In the genomic region with DNA sequence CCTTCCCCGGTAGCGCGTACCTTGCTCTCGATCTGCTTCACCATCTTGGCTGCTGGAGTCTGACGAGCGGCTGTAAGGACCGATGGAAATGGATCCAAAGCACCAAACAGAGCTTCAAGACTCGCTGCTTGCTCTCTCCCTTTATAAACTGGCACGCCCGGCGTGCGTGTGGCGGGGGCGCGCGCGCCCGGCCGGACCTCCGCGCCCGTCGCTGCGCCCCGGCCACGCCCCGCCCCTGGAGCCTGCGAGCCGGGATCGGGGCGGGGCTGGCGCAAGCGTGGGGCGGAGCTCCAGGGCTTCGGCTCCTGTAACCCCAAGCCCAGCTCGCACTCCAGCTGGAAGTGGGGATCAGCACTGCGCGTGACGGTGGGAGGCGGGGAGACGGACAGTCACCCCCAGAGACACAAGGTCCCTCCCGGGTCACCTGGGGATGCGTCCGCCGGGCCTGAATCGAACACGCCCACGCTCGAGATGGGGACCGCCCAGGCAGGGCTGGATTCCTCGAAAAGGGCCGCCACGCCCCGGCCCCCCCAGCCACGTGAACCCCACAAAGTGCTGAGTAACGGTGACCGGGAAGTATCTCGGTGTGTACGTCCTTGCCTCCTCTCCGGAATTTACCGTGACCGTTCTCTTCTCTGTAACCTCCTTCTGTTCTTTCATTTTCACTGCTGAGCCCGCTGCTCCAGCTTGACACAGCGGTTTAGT, we compare ENCODE assay signal across 1 cellular context.
TF ChIP-seq lines count a peak whose summit lies in the region.

Gene TXN, minus strand, starts transcription at position 116 of the 705 bp plus-strand sequence. Its CDS starts 72 bp downstream, at position 44.

TF ChIP-seq in HEK293, 187 proteins besides CTCF, POLR2A, EP300 and RAD21 (continued from another document):
- TF ChIP-seq, protein P1, sequence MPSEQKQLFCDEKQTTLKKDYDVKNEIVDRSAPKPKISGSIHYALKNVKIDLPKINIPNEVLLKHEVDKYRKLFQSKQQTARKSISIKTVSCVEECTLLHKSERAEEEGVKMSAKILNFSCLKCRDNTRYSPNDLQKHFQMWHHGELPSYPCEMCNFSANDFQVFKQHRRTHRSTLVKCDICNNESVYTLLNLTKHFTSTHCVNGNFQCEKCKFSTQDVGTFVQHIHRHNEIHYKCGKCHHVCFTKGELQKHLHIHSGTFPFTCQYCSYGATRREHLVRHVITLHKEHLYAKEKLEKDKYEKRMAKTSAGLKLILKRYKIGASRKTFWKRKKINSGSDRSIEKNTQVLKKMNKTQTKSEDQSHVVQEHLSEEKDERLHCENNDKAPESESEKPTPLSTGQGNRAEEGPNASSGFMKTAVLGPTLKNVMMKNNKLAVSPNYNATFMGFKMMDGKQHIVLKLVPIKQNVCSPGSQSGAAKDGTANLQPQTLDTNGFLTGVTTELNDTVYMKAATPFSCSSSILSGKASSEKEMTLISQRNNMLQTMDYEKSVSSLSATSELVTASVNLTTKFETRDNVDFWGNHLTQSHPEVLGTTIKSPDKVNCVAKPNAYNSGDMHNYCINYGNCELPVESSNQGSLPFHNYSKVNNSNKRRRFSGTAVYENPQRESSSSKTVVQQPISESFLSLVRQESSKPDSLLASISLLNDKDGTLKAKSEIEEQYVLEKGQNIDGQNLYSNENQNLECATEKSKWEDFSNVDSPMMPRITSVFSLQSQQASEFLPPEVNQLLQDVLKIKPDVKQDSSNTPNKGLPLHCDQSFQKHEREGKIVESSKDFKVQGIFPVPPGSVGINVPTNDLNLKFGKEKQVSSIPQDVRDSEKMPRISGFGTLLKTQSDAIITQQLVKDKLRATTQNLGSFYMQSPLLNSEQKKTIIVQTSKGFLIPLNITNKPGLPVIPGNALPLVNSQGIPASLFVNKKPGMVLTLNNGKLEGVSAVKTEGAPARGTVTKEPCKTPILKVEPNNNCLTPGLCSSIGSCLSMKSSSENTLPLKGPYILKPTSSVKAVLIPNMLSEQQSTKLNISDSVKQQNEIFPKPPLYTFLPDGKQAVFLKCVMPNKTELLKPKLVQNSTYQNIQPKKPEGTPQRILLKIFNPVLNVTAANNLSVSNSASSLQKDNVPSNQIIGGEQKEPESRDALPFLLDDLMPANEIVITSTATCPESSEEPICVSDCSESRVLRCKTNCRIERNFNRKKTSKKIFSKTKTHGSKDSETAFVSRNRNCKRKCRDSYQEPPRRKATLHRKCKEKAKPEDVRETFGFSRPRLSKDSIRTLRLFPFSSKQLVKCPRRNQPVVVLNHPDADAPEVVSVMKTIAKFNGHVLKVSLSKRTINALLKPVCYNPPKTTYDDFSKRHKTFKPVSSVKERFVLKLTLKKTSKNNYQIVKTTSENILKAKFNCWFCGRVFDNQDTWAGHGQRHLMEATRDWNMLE (tag by site-specific recombination; conservative IDR thresholded peaks at IDR 0.05; ENCODE audit: low read depth) = no peak
- peak; percentile 65; the same call in 1 of the 2 replicates for TF ChIP-seq PBX3 (CRISPR knock-in tag; IDR thresholded peaks at IDR 0.05)
- TF ChIP-seq IKZF3 (tag by site-specific recombination; IDR thresholded peaks at IDR 0.05) = no peak
- peak; percentile 59 for TF ChIP-seq EGR2 (tag by site-specific recombination; IDR thresholded peaks at IDR 0.05; ENCODE audit: low read depth)
- no peak for TF ChIP-seq ZBTB21 (tag by site-specific recombination; IDR thresholded peaks at IDR 0.05)
- TF ChIP-seq, protein P2, sequence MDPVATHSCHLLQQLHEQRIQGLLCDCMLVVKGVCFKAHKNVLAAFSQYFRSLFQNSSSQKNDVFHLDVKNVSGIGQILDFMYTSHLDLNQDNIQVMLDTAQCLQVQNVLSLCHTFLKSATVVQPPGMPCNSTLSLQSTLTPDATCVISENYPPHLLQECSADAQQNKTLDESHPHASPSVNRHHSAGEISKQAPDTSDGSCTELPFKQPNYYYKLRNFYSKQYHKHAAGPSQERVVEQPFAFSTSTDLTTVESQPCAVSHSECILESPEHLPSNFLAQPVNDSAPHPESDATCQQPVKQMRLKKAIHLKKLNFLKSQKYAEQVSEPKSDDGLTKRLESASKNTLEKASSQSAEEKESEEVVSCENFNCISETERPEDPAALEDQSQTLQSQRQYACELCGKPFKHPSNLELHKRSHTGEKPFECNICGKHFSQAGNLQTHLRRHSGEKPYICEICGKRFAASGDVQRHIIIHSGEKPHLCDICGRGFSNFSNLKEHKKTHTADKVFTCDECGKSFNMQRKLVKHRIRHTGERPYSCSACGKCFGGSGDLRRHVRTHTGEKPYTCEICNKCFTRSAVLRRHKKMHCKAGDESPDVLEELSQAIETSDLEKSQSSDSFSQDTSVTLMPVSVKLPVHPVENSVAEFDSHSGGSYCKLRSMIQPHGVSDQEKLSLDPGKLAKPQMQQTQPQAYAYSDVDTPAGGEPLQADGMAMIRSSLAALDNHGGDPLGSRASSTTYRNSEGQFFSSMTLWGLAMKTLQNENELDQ (tag by site-specific recombination; IDR thresholded peaks at IDR 0.05; ENCODE audit: low read depth) = no peak
- no peak for TF ChIP-seq ZNF121 (tag by site-specific recombination; IDR thresholded peaks at IDR 0.05)
- TF ChIP-seq, protein P3, sequence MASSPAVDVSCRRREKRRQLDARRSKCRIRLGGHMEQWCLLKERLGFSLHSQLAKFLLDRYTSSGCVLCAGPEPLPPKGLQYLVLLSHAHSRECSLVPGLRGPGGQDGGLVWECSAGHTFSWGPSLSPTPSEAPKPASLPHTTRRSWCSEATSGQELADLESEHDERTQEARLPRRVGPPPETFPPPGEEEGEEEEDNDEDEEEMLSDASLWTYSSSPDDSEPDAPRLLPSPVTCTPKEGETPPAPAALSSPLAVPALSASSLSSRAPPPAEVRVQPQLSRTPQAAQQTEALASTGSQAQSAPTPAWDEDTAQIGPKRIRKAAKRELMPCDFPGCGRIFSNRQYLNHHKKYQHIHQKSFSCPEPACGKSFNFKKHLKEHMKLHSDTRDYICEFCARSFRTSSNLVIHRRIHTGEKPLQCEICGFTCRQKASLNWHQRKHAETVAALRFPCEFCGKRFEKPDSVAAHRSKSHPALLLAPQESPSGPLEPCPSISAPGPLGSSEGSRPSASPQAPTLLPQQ (tag by site-specific recombination; IDR thresholded peaks at IDR 0.05) = no peak
- no peak for TF ChIP-seq ZNF341 (tag by site-specific recombination; IDR thresholded peaks at IDR 0.05; ENCODE audit: low read depth)
- TF ChIP-seq BCL11A (tag by site-specific recombination; IDR thresholded peaks at IDR 0.05; ENCODE audit: low read depth) = no peak
- peak; percentile 79 for TF ChIP-seq KLF9 (tag by site-specific recombination; IDR thresholded peaks at IDR 0.05; ENCODE audit: low read depth)
- TF ChIP-seq ZNF654 (tag by site-specific recombination; IDR thresholded peaks at IDR 0.05; ENCODE audit: low read depth) = no peak
- no peak for TF ChIP-seq ZNF785 (tag by site-specific recombination; IDR thresholded peaks at IDR 0.05)
- no peak for TF ChIP-seq TRIM28 (IDR thresholded peaks at IDR 0.05; ENCODE audit: borderline replicate concordance, low read length)
- TF ChIP-seq OSR2 (tag by site-specific recombination; IDR thresholded peaks at IDR 0.05) = no peak
- TF ChIP-seq ZNF670 (tag by site-specific recombination; IDR thresholded peaks at IDR 0.05; ENCODE audit: low read depth) = no peak
- TF ChIP-seq ZXDB (tag by site-specific recombination; IDR thresholded peaks at IDR 0.05) = 0 out of 2 replicates have a peak, but pooled peaks have one; percentile 30
- TF ChIP-seq ZNF214 (tag by site-specific recombination; IDR thresholded peaks at IDR 0.05; ENCODE audit: borderline replicate concordance) = no peak
- TF ChIP-seq ZNF529 (tag by site-specific recombination; IDR thresholded peaks at IDR 0.05; ENCODE audit: insufficient replicate concordance) = no peak
- 0 out of 2 replicates have a peak, but pooled peaks have one; percentile 5 for TF ChIP-seq ZNF76 (tag by site-specific recombination; IDR thresholded peaks at IDR 0.05; ENCODE audit: borderline replicate concordance, low read depth)
